ENCODE assay signal across 8 cellular contexts in the genomic region with DNA sequence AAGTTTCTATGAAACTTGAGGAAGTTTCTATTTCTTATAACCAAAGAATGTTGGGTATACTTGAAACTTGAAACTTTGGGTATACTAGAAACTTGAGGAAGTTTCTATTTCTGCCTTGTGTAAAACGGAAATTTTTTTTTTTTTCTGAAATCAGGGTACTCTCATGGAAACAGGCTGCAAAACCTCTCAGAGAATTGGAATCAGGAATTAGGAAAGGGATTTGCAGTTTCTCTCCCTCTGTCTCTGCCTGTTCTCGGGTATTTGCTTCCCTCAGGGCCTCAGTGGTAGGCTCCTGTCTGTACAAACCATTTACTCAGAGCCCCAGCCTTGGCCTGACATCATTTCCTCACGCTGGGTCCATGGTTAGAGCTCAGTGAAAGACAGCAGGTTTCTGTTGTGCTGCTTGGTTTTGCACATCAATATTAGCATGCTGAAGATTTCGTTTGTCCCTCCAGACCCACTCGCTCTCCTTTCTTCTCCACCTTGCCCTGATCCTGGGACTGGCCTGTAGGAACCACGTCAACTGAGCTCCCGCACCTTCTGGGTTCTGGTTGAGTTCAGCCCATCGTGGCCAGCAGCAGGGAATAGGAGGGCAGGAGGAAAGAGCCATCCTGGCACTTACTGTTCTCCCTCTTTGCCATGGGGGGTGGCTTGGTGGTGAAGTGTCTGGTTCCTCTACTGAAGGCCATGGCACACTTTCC.
A peak's percentile ranks its signal among the peaks of the same experiment; 100 is the strongest.
DNase-seq lines count a peak whose midpoint lies in the region; ATAC-seq and TF ChIP-seq lines count a peak whose summit lies in the region.

No MANE protein-coding gene starts in this region.

- ATAC-seq in HG03039 (IDR thresholded peaks at IDR 0.05; ENCODE audit: unreplicated experiment) = peak; percentile 66

- H3K4me3 Mint-ChIP-seq in nephron progenitor cell = no peak overlapping the region

- H3K27ac Mint-ChIP-seq in nephron progenitor cell = peak overlapping the region; percentile 51

- H3K27me3 Mint-ChIP-seq in nephron progenitor cell (ENCODE audit: low read depth, poor library complexity) = peaks cover 4% of the 10 kb centered on the region

- peaks cover 4% of the 10 kb centered on the region for H3K9me3 Mint-ChIP-seq in nephron progenitor cell

- DNase-seq in activated CD8-positive, alpha-beta memory T cell treated with anti-CD3 and anti-CD28 coated beads for 24 hours = peak; percentile 75
- DNase-seq in activated CD8-positive, alpha-beta memory T cell treated with anti-CD3 and anti-CD28 coated beads, Interleukin-2, amount 50 U/mL, for 48 hours = no peak
- DNase-seq in SKM-1 (lab: John Stamatoyannopoulos, UW; ENCODE audit: unreplicated experiment) (peak; percentile 47), nephron progenitor cell (no peak), retina (no peak), NCI-H2227 treated with DMSO at 0.1 percent for 48 hours (lab: John Stamatoyannopoulos, UW) (no peak)

- peak overlapping the region; percentile 50 for H3K27ac ChIP-seq in cingulate gyrus (ENCODE audit: low read depth, low read length)

- H3K4me1 Mint-ChIP-seq in nephron progenitor cell = peaks cover 48% of the 10 kb centered on the region

- peaks cover 4% of the 10 kb centered on the region for H3K36me3 Mint-ChIP-seq in nephron progenitor cell (ENCODE audit: low read depth)

- TF ChIP-seq CTCF in nephron progenitor cell (IDR thresholded peaks at IDR 0.05) = no peak

Comparison
In these comparisons a context has a peak if more than half of its experiments do, and no peak if none do; other contexts are left out.
1. DNase-seq: peak in activated CD8-positive, alpha-beta memory T cell treated with anti-CD3 and anti-CD28 coated beads for 24 hours (single experiment) and SKM-1 (single experiment); none in activated CD8-positive, alpha-beta memory T cell treated with anti-CD3 and anti-CD28 coated beads, Interleukin-2, amount 50 U/mL, for 48 hours (single experiment), nephron progenitor cell (single experiment), retina (single experiment) and NCI-H2227 treated with DMSO at 0.1 percent for 48 hours (single experiment).